7 cellular contexts compared by ENCODE assay signal in genomic region chr2:183078163-183078466, GRCh38. TPM values are rescaled to one million over a fixed set of nuclear protein-coding genes. Genes with fewer than 3 reads are reported as not detected.
DNase-seq lines count a peak whose midpoint lies in the region; ATAC-seq and TF ChIP-seq lines count a peak whose summit lies in the region.

No MANE protein-coding gene starts in this region.

- no peak for TF ChIP-seq CTCF in OCI-LY7 (conservative IDR thresholded peaks at IDR 0.05; ENCODE audit: low read length)
- TF ChIP-seq CTCF in GM10248 (IDR thresholded peaks at IDR 0.05; ENCODE audit: control extremely low read depth, extremely low read depth, low read depth, missing control alignments): no peak

- no TSS peak for BruUV-seq in OCI-LY7 (replicated peaks; lab: Mats Ljungman, UMichigan)

- no peak for ATAC-seq in HG03280 (IDR thresholded peaks at IDR 0.05; ENCODE audit: unreplicated experiment)

- H3K9ac ChIP-seq in GM23248 (peak overlapping the region; percentile 77), endocrine pancreas (ENCODE audit: control insufficient read depth, insufficient read depth, low read length) (peak overlapping the region; percentile 23), muscle layer of colon (ENCODE audit: low read length) (peak overlapping the region; percentile 88)

- no peak overlapping the region for H3K27ac ChIP-seq in GM23248
- peak overlapping the region; percentile 13 for H3K27ac ChIP-seq in OCI-LY7 (ENCODE audit: low read depth, low read length, poor library complexity, severe bottlenecking)
- peak overlapping the region; percentile 85 for H3K27ac ChIP-seq in muscle layer of colon (ENCODE audit: low read depth, low read length)

- WGBS in GM23248 (ENCODE audit: low coverage in 1 of 2, low lambda C conversion rate in 2 of 2, missing lambda C conversion rate in 2 of 2), 2 experiments: 7 to 8% methylated on average over 8 of the region's 8 CpGs

- CTCF ChIA-PET in OCI-LY7 (lab: Charles Lee; ENCODE audit: unreplicated experiment) (no interaction called here), GM10248 (lab: Yijun Ruan, JAX) (interaction anchor here (0.9 to 2.4 kb wide), 5 partner anchors 11 to 49 kb away, joined by 3 to 11 read pairs (median 3); no protein-coding TSS in a partner anchor)

- H3K9me3 ChIP-seq in GM23248 (ENCODE audit: low read depth) (no peaks in the 10 kb centered on the region), OCI-LY7 (ENCODE audit: low read length) (no peaks in the 10 kb centered on the region), endocrine pancreas (ENCODE audit: control insufficient read depth, low read length) (no peaks in the 10 kb centered on the region), muscle layer of colon (ENCODE audit: low read length) (no peaks in the 10 kb centered on the region)

- no peaks in the 10 kb centered on the region for H3K79me2 ChIP-seq in GM23248 (ENCODE audit: insufficient read depth)
- no peaks in the 10 kb centered on the region for H3K79me2 ChIP-seq in OCI-LY7 (ENCODE audit: insufficient read depth, low read depth, low read length)

- H3F3A ChIP-seq in GM23248 (ENCODE audit: insufficient read depth): peaks cover 10% of the 10 kb centered on the region; the same call in 1 of the 2 replicates

- peak overlapping the region; percentile 100 for H2AFZ ChIP-seq in GM23248
- H2AFZ ChIP-seq in OCI-LY7 (ENCODE audit: low read length): peak overlapping the region; percentile 100

- H3K4me2 ChIP-seq in GM23248 (ENCODE audit: unreplicated experiment): peak overlapping the region; percentile 99
- H3K4me2 ChIP-seq in OCI-LY7 (ENCODE audit: low read length): peak overlapping the region; percentile 95

- no peaks in the 10 kb centered on the region for H4K20me1 ChIP-seq in GM23248 (ENCODE audit: insufficient read depth)
- H4K20me1 ChIP-seq in OCI-LY7 (ENCODE audit: insufficient read depth, low read length): no peaks in the 10 kb centered on the region

- in situ Hi-C loops in GM23248 (cut with MboI): no loop called here

- POLR2A ChIA-PET in OCI-LY7 (lab: Charles Lee) (interaction anchor here (0.6 to 3.0 kb wide), 13 partner anchors 9 to 365 kb away, joined by 3 to 15 read pairs (median 4); partner anchors contain the start of gene NUP35), GM10248 (lab: Yijun Ruan, JAX) (no interaction called here)

- peaks cover 9% of the 10 kb centered on the region for H3K4me1 ChIP-seq in GM23248 (ENCODE audit: insufficient read depth)
- H3K4me1 ChIP-seq in OCI-LY7 (ENCODE audit: insufficient read depth, low read length, poor library complexity, severe bottlenecking): peaks cover 15% of the 10 kb centered on the region
- peaks cover 7% of the 10 kb centered on the region for H3K4me1 ChIP-seq in endocrine pancreas (ENCODE audit: control insufficient read depth, insufficient read depth, low read length)
- peaks cover 12% of the 10 kb centered on the region for H3K4me1 ChIP-seq in muscle layer of colon (ENCODE audit: insufficient read depth, low read length)

- intact Hi-C loops in OCI-LY7 (cut with micrococcal nuclease; ENCODE audit: unreplicated experiment): no loop called here

- DNase-seq in GM23248 (no peak), OCI-LY7 (ENCODE audit: low spot score) (peak; percentile 43), GM10248 (ENCODE audit: extremely low spot score) (no peak), ecto neural progenitor cell (ENCODE audit: low spot score) (no peak)

- H3K36me3 ChIP-seq in GM23248 (ENCODE audit: low read depth) (no peaks in the 10 kb centered on the region), OCI-LY7 (ENCODE audit: insufficient read depth, low read length) (no peaks in the 10 kb centered on the region), endocrine pancreas (ENCODE audit: control insufficient read depth, insufficient read depth, low read length) (no peaks in the 10 kb centered on the region), muscle layer of colon (ENCODE audit: insufficient read depth, low read length) (no peaks in the 10 kb centered on the region)

- H3K9me2 ChIP-seq in GM23248 (ENCODE audit: insufficient read depth) (no peaks in the 10 kb centered on the region), OCI-LY7 (ENCODE audit: insufficient read depth, low read length) (no peaks in the 10 kb centered on the region)

- H3K27me3 ChIP-seq in GM23248 (replicated peaks; ENCODE audit: insufficient read depth) (0 out of 2 replicates have a peak, but pooled peaks cover 6% of the 10 kb centered on the region), endocrine pancreas (ENCODE audit: control insufficient read depth, insufficient read depth, low read length) (no peaks in the 10 kb centered on the region), muscle layer of colon (ENCODE audit: control insufficient read depth in 1 of 2, insufficient read depth in 2 of 2, low read length in 2 of 2) (no peaks in the 10 kb centered on the region)

- peak overlapping the region; percentile 90 for H3K4me3 ChIP-seq in GM23248
- H3K4me3 ChIP-seq in OCI-LY7 (ENCODE audit: low read depth, low read length, poor library complexity, severe bottlenecking): peak overlapping the region; percentile 77
- H3K4me3 ChIP-seq in endocrine pancreas (ENCODE audit: control insufficient read depth, insufficient read depth, low read length): peak overlapping the region; percentile 98
- peak overlapping the region; percentile 63 to 96 for H3K4me3 ChIP-seq in muscle layer of colon (ENCODE audit: low read depth in 1 of 2, low read length in 2 of 2)

RNA-seq across cellular contexts. Expression of gene DUSP19, which starts 0.4 kb away (rescaled TPM):
- total RNA-seq in GM23248 (2014; rRNA removed; shearing (Covaris generic)): 2.3 and 5.3 TPM in 2 replicates
- polyA plus RNA-seq in GM23248 (2016; fragmentation: Nextera tagmentation; extraction: Ambion mirVana): 1.1 and 1.8 TPM in 2 replicates
- 1.0 and 1.2 TPM in 2 replicates for total RNA-seq in OCI-LY7 (2014; rRNA removed; shearing (Covaris generic))
- total RNA-seq in OCI-LY7 (2022): 3.9 and 4.0 TPM in 2 replicates

RNA-seq across cellular contexts. Expression of gene NCKAP1, which starts 39.9 kb away (rescaled TPM):
- total RNA-seq in GM23248 (2014; rRNA removed; shearing (Covaris generic)): 169 and 201 TPM in 2 replicates
- polyA plus RNA-seq in GM23248 (2016; fragmentation: Nextera tagmentation; extraction: Ambion mirVana): 57.4 and 58.9 TPM in 2 replicates
- total RNA-seq in OCI-LY7 (2014; rRNA removed; shearing (Covaris generic)): 0.06 TPM in 1 of 2 replicates, not detected in the other
- 0.55 and 1.7 TPM in 2 replicates for total RNA-seq in OCI-LY7 (2022)

RNA-seq across cellular contexts. Expression of gene NUP35, which starts 46.1 kb away (rescaled TPM):
- total RNA-seq in GM23248 (2014; rRNA removed; shearing (Covaris generic)): 8.5 and 12.9 TPM in 2 replicates
- polyA plus RNA-seq in GM23248 (2016; fragmentation: Nextera tagmentation; extraction: Ambion mirVana): 10.9 and 11.3 TPM in 2 replicates
- 36.5 and 40.2 TPM in 2 replicates for total RNA-seq in OCI-LY7 (2014; rRNA removed; shearing (Covaris generic))
- total RNA-seq in OCI-LY7 (2022): 36.0 and 37.3 TPM in 2 replicates

Comparison
In these comparisons a context has a peak if more than half of its experiments do, and no peak if none do; other contexts are left out.
1. H3K9ac ChIP-seq: peak in every context shown above with its lines; median percentile 88 in muscle layer of colon; 77 in GM23248; 23 in endocrine pancreas.
2. RNA of gene NCKAP1, which starts 39.9 kb away (total RNA-seq): 169 to 201 TPM in GM23248; 0.06 to 1.7 TPM in OCI-LY7; every median in the first group is over 10 times any median in the second.
3. Peak in every context shown above with its lines, with median percentiles within 50 percentile points of each other: H3K4me3 ChIP-seq.